Comparison of ENCODE assay signal across 21 cellular contexts in genomic region chr1:22830747-22831340, GRCh38.
DNase-seq lines count a peak whose midpoint lies in the region; ATAC-seq and TF ChIP-seq lines count a peak whose summit lies in the region.
"Had no signal": no experiment of that assay in that cellular context is flagged by ENCODE, and none has a peak within 500 bp of the region (broad histone marks: within the 10 kb centered on the region; RNA-seq: fewer than 3 reads in every experiment).

No MANE protein-coding gene starts in this region.

- H3K27me3 ChIP-seq in breast epithelium (no peaks in the 10 kb centered on the region), neuronal stem cell (ENCODE audit: control insufficient read depth in 3 of 3, insufficient read depth in 3 of 3, low read depth in 1 of 3, low read length in 3 of 3) (no peaks in the 10 kb centered on the region)
- H3K27me3 ChIP-seq: BLaER1 had no signal

- POLR2A ChIA-PET in MCF 10A (lab: Yijun Ruan, JAX) = interaction anchor here (1.4 kb wide), 1 partner anchor 126 kb away, joined by 4 read pairs; no protein-coding TSS in a partner anchor

- H3K36me3 Mint-ChIP-seq in MCF 10A (ENCODE audit: insufficient read depth, unreplicated experiment) (no peaks in the 10 kb centered on the region), type B pancreatic cell (no peaks in the 10 kb centered on the region)
- no peaks in the 10 kb centered on the region for H3K36me3 Mint-ChIP-seq in dendritic cell treated with granulocyte-macrophage colony-stimulating factor and Interleukin-4, amounts not matched to agents 40 ng/mL and 50 ng/mL, for 4 days (ENCODE audit: low read depth)
- no peaks in the 10 kb centered on the region for H3K36me3 Mint-ChIP-seq in effector memory CD8-positive, alpha-beta T cell (ENCODE audit: insufficient read depth)

- H3K79me1 ChIP-seq in neuronal stem cell (ENCODE audit: low read depth, low read length) = no peaks in the 10 kb centered on the region

- H3K14ac ChIP-seq in neuronal stem cell (ENCODE audit: low read length) = no peak overlapping the region

- TF ChIP-seq CTCF in MCF 10A (IDR thresholded peaks at IDR 0.05; ENCODE audit: unreplicated experiment) (no peak), breast epithelium (IDR thresholded peaks at IDR 0.05) (no peak), type B pancreatic cell (conservative IDR thresholded peaks at IDR 0.05) (no peak)

- H3K4me1 Mint-ChIP-seq in MCF 10A (ENCODE audit: insufficient read depth, unreplicated experiment) (peaks cover 28% of the 10 kb centered on the region), type B pancreatic cell (ENCODE audit: unreplicated experiment) (peaks cover 46% of the 10 kb centered on the region)
- peaks cover 31% of the 10 kb centered on the region for H3K4me1 Mint-ChIP-seq in dendritic cell treated with granulocyte-macrophage colony-stimulating factor and Interleukin-4, amounts not matched to agents 40 ng/mL and 50 ng/mL, for 4 days (ENCODE audit: low read depth)
- H3K4me1 Mint-ChIP-seq in effector memory CD8-positive, alpha-beta T cell (ENCODE audit: low read depth in 2 of 2) = peaks cover 0 to 1% of the 10 kb centered on the region in 2 donors

- no peaks in the 10 kb centered on the region for H3K9me3 ChIP-seq in breast epithelium
- no peaks in the 10 kb centered on the region for H3K9me3 ChIP-seq in neuronal stem cell (replicated peaks in 1 of 2; ENCODE audit: control insufficient read depth in 2 of 2, insufficient read depth in 1 of 2, low read depth in 1 of 2, low read length in 2 of 2)
- H3K9me3 ChIP-seq: BLaER1 had no signal

- H2AFZ ChIP-seq in neuronal stem cell (ENCODE audit: low read length) = no peak overlapping the region
- H2AFZ ChIP-seq: GM23248 had no signal

- no peak overlapping the region for H2BK15ac ChIP-seq in neuronal stem cell (ENCODE audit: low read length)

- H2BK120ac ChIP-seq in neuronal stem cell (ENCODE audit: low read depth, low read length) = no peak overlapping the region

- no peak for TF ChIP-seq POLR2A in breast epithelium (IDR thresholded peaks at IDR 0.05)

- CTCF ChIA-PET in MCF 10A (lab: Yijun Ruan, JAX) = interaction anchor here (0.6 to 0.9 kb wide), 2 partner anchors 129 to 139 kb away, joined by 3 read pairs; no protein-coding TSS in a partner anchor

- no peak overlapping the region for H3K27ac ChIP-seq in breast epithelium
- H3K27ac ChIP-seq in neuronal stem cell (replicated peaks; ENCODE audit: low read length) = no peak overlapping the region
- H3K27ac ChIP-seq: 22Rv1, BLaER1 had no signal

- H3K9me3 Mint-ChIP-seq in MCF 10A (ENCODE audit: unreplicated experiment) = no peaks in the 10 kb centered on the region
- H3K9me3 Mint-ChIP-seq in dendritic cell treated with granulocyte-macrophage colony-stimulating factor and Interleukin-4, amounts not matched to agents 40 ng/mL and 50 ng/mL, for 4 days = no peaks in the 10 kb centered on the region
- H3K9me3 Mint-ChIP-seq in type B pancreatic cell = no peaks in the 10 kb centered on the region
- no peaks in the 10 kb centered on the region for H3K9me3 Mint-ChIP-seq in effector memory CD8-positive, alpha-beta T cell

- H4K8ac ChIP-seq in neuronal stem cell (ENCODE audit: low read depth, low read length) = no peak overlapping the region

- no CpG with 5 or more reads among the region's 7 CpGs for WGBS in neuronal stem cell (ENCODE audit: extremely low coverage in 2 of 2, insufficient read length in 2 of 2, insufficient replicate concordance in 1 of 2), 2 donors

- H2AK5ac ChIP-seq in neuronal stem cell (ENCODE audit: low read depth, low read length) = peak overlapping the region; percentile 25

- no peak overlapping the region for H3K23ac ChIP-seq in neuronal stem cell (ENCODE audit: low read depth, low read length, poor library complexity)

- no peak for ATAC-seq in GM18511 (IDR thresholded peaks at IDR 0.05; ENCODE audit: unreplicated experiment)
- ATAC-seq in effector memory CD8-positive, alpha-beta T cell (replicated peaks) = no peak
- ATAC-seq: GM12878 had no signal

- no peak overlapping the region for H2BK5ac ChIP-seq in neuronal stem cell (ENCODE audit: low read length)

- no peak overlapping the region for H2BK12ac ChIP-seq in neuronal stem cell (ENCODE audit: low read length)

- H3K27me3 Mint-ChIP-seq in MCF 10A (ENCODE audit: insufficient read depth, unreplicated experiment) (no peaks in the 10 kb centered on the region), type B pancreatic cell (no peaks in the 10 kb centered on the region)
- peaks cover 7% of the 10 kb centered on the region for H3K27me3 Mint-ChIP-seq in dendritic cell treated with granulocyte-macrophage colony-stimulating factor and Interleukin-4, amounts not matched to agents 40 ng/mL and 50 ng/mL, for 4 days
- H3K27me3 Mint-ChIP-seq in effector memory CD8-positive, alpha-beta T cell = peaks cover 20 to 72% of the 10 kb centered on the region in 2 donors

- H3K36me3 ChIP-seq in breast epithelium (no peaks in the 10 kb centered on the region), neuronal stem cell (replicated peaks in 1 of 2; ENCODE audit: control insufficient read depth in 2 of 2, insufficient read depth in 2 of 2, low read length in 2 of 2) (no peaks in the 10 kb centered on the region)
- H3K36me3 ChIP-seq: BLaER1 had no signal

- H3K4me3 Mint-ChIP-seq in MCF 10A (ENCODE audit: unreplicated experiment) (no peak overlapping the region), type B pancreatic cell (no peak overlapping the region)
- no peak overlapping the region for H3K4me3 Mint-ChIP-seq in dendritic cell treated with granulocyte-macrophage colony-stimulating factor and Interleukin-4, amounts not matched to agents 40 ng/mL and 50 ng/mL, for 4 days
- H3K4me3 Mint-ChIP-seq in effector memory CD8-positive, alpha-beta T cell = no peak overlapping the region

- H3K4me3 ChIP-seq in breast epithelium (no peak overlapping the region), neuronal stem cell (ENCODE audit: low read length in 2 of 2) (no peak overlapping the region)
- H3K4me3 ChIP-seq: BLaER1, GM12878, GM23248 had no signal

- H3K4ac ChIP-seq in neuronal stem cell (ENCODE audit: low read length) = no peak overlapping the region

- DNase-seq in MCF 10A (ENCODE audit: unreplicated experiment) (peak; percentile 8), breast epithelium (ENCODE audit: low spot score in 2 of 2) (no peak), neuronal stem cell (ENCODE audit: low spot score) (no peak), type B pancreatic cell (ENCODE audit: extremely low spot score, unreplicated experiment) (no peak), NCI-H226 (no peak)
- no peak for DNase-seq in effector memory CD8-positive, alpha-beta T cell
- DNase-seq: DMS 273 treated with DMSO at 0.1 percent for 48 hours, GDM1, GM23248, HCEC 1CT, KG1, NCI-H1092, NCI-H146, NCI-H2081, NCI-H510A, NCI-H774 had no signal

- peaks cover 0 to 10% of the 10 kb centered on the region in 2 donors for H3K4me1 ChIP-seq in breast epithelium
- H3K4me1 ChIP-seq in neuronal stem cell (ENCODE audit: control insufficient read depth in 2 of 2, insufficient read depth in 1 of 2, low read depth in 1 of 2, low read length in 2 of 2) = peaks cover 23 to 50% of the 10 kb centered on the region in 2 donors
- H3K4me1 ChIP-seq: BLaER1 had no signal

- H3K27ac Mint-ChIP-seq in MCF 10A (ENCODE audit: low read depth, unreplicated experiment) (peak overlapping the region; percentile 62), type B pancreatic cell (peak overlapping the region; percentile 89)
- H3K27ac Mint-ChIP-seq in dendritic cell treated with granulocyte-macrophage colony-stimulating factor and Interleukin-4, amounts not matched to agents 40 ng/mL and 50 ng/mL, for 4 days = peak overlapping the region; percentile 26
- no peak overlapping the region for H3K27ac Mint-ChIP-seq in effector memory CD8-positive, alpha-beta T cell

- no peak overlapping the region for H4K91ac ChIP-seq in neuronal stem cell (ENCODE audit: low read depth, low read length, poor library complexity)

- H3K18ac ChIP-seq in neuronal stem cell (ENCODE audit: low read length) = no peak overlapping the region

- intact Hi-C loops in MCF 10A (cut with micrococcal nuclease) (no loop called here), breast epithelium (cut with DNase I; ENCODE audit: low total_unique reads) (no loop called here)
- intact Hi-C loops in dendritic cell treated with granulocyte-macrophage colony-stimulating factor and Interleukin-4, amounts not matched to agents 40 ng/mL and 50 ng/mL, for 4 days (cut with micrococcal nuclease) = loop anchor here (10.0 kb wide), 1 partner anchor 96 kb away; no protein-coding TSS in a partner anchor

- H3K9ac ChIP-seq in neuronal stem cell (ENCODE audit: low read depth, low read length, poor library complexity) = no peak overlapping the region
- H3K9ac ChIP-seq: BLaER1 had no signal

- BruUV-seq in MCF 10A (replicated peaks; lab: Mats Ljungman, UMichigan) = no TSS peak

- no peak overlapping the region for H3K4me2 ChIP-seq in neuronal stem cell (ENCODE audit: insufficient read depth, low read length, poor library complexity, severe bottlenecking)
- H3K4me2 ChIP-seq: BLaER1 had no signal

Comparison
In these comparisons a context has a peak if more than half of its experiments do, and no peak if none do; other contexts are left out.
1. H3K27ac Mint-ChIP-seq: peak in MCF 10A (single experiment), dendritic cell treated with granulocyte-macrophage colony-stimulating factor and Interleukin-4, amounts not matched to agents 40 ng/mL and 50 ng/mL, for 4 days (single experiment) and type B pancreatic cell (single experiment); none in effector memory CD8-positive, alpha-beta T cell (0 of 2).